ENCODE assay signal across 1 cellular context in genomic region chr19:35142531-35143230, GRCh38.
TF ChIP-seq lines count a peak whose summit lies in the region.

No MANE protein-coding gene starts in this region.

TF ChIP-seq in liver, 16 proteins besides CTCF, POLR2A, EP300 and RAD21 (continued from another document):
- TF ChIP-seq HNF4A (conservative IDR thresholded peaks at IDR 0.05) (no peak), SP1 (IDR thresholded peaks at IDR 0.05) (no peak)
- TF ChIP-seq, protein P1, sequence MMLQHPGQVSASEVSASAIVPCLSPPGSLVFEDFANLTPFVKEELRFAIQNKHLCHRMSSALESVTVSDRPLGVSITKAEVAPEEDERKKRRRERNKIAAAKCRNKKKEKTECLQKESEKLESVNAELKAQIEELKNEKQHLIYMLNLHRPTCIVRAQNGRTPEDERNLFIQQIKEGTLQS (IDR thresholded peaks at IDR 0.05) = no peak
